ENCODE assay signal across 34 cellular contexts in the genomic region with DNA sequence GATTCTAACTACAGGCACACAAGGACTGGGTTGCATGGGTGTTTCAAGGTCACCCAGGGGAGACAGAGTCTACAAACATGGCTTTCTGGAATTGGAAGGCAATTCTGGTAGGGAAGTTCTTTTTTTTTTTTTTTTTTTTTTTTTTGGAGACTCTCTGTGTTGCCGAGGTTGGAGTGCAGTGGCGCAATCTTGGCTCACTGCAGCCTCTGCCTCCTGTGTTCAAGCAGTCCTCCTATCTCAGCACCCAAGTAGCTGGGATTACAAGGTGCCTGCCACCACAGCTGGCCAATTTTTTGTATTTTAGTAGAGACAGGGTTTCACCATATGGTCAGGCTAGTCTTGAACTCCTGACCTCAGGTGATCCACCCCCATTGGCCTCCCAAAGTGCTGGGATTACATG.
"Had no signal": no experiment of that assay in that cellular context is flagged by ENCODE, and none has a peak within 500 bp of the region (broad histone marks: within the 10 kb centered on the region; RNA-seq: fewer than 3 reads in every experiment).

No MANE protein-coding gene starts in this region.

- H3K36me3 ChIP-seq: MG63 had no signal

- H3K27ac ChIP-seq: KMS-11 had no signal

- H3K27me3 ChIP-seq: MG63 had no signal

- H3K9ac ChIP-seq: KMS-11 had no signal

- H3K4me2 ChIP-seq: KMS-11 had no signal

- H3K9me3 ChIP-seq: MG63 had no signal

- H3K4me3 ChIP-seq: MG63 had no signal

- DNase-seq: Karpas-422, Kasumi-1, MG63, MM.1S, MV-4-11, NCI-H1048, NCI-H1092, NCI-H1092 treated with DMSO at 0.1 percent for 48 hours, NCI-H1105, NCI-H1105 treated with DMSO at 0.1 percent for 48 hours, NCI-H1417, NCI-H1417 treated with DMSO at 0.1 percent for 48 hours, NCI-H1436, NCI-H1436 treated with DMSO at 0.1 percent for 48 hours, NCI-H146, NCI-H1694, NCI-H1694 treated with DMSO at 0.1 percent for 48 hours, NCI-H187, NCI-H187 treated with DMSO at 0.1 percent for 48 hours, NCI-H1930, NCI-H2029, NCI-H2029 treated with DMSO at 0.1 percent for 48 hours, NCI-H2081, NCI-H2081 treated with DMSO at 0.1 percent for 48 hours, NCI-H2107, NCI-H2171, NCI-H2171 treated with DMSO at 0.1 percent for 48 hours, NCI-H2227 treated with DMSO at 0.1 percent for 48 hours, NCI-H226, NCI-H345, NCI-H446, NCI-H446 treated with DMSO at 0.1 percent for 48 hours, NCI-H510A had no signal
